In the genomic region with DNA sequence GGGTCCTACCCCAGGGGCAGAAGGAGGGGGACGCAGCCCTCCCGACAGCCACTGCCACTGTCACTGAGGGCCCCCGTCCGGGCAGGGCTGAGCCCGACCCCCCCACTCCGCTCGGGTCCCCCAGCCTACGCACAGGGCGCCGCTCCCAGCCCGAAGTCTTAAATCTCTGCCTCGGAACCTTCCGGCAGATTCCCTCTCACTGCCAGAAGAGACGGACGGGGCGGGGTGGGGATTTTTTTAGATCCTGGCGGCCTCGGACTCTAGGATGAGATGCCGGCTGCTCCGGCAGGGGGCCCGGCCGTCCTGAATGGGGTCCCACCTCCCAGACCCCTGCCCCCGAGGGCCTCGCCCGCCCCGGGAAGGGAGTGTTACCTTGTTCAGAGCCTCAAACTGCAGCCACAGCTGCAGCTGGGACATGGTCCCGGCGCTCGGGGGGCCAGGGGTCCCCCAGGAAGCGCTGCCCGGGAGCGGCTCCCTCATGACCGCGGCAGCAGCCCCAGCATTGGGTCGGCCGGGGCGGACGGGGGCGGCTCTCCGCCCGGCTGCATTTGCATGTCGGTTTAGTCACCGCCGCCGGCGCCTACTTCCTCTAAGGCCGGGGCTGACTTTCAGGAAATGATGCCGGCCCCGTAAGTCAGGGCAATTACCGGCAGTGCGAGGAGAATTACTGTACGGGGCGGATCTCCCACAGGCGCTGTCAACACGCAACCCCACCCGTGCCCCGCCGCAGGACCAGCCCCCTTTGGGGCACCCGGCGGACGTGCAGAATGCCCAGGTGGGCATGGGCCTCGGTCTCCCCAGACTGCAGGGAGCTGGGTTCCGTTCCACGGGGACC, we compare ENCODE assay signal across 8 cellular contexts. TPM values are rescaled to one million over a fixed set of nuclear protein-coding genes. Genes with fewer than 3 reads are reported as not detected.
DNase-seq lines count a peak whose midpoint lies in the region; ATAC-seq and TF ChIP-seq lines count a peak whose summit lies in the region.

No MANE protein-coding gene starts in this region.

- POLR2A ChIA-PET in BJ (lab: Charles Lee) = no interaction called here

- peak overlapping the region in 57 of 59 donors; percentile 4 to 94 (median 81) for H3K27ac ChIP-seq in dorsolateral prefrontal cortex

- CTCF ChIA-PET in BJ (lab: Yijun Ruan, JAX) = interaction anchor here (0.7 to 1.9 kb wide), 4 partner anchors 19 to 135 kb away, joined by 3 to 13 read pairs (median 4); no protein-coding TSS in a partner anchor

- peak; percentile 39 for ATAC-seq in GM19467 (IDR thresholded peaks at IDR 0.05; ENCODE audit: unreplicated experiment)

- DNase-seq in BJ (ENCODE audit: low read depth) (peak; percentile 52), LHCN-M2 (ENCODE audit: low read depth) (peak; percentile 81), dorsolateral prefrontal cortex (peak in 8 of 10 donors; percentile 33 to 84 (median 66)), lower leg skin (ENCODE audit: low spot score in 2 of 2) (peak; percentile 81 to 97), cortex of kidney (lab: John Stamatoyannopoulos, UW) (no peak)
- peak; percentile 81 for DNase-seq in activated CD4-positive, alpha-beta T cell treated with anti-CD3 and anti-CD28 coated beads, Interleukin-2, amount 50 U/mL, for 1 hour
- DNase-seq in stimulated activated CD4-positive, alpha-beta T cell treated with anti-CD3 and anti-CD28 coated beads, Interleukin-4, amount 100 ng/mL, for 48 hours (ENCODE audit: low read depth in 2 of 2) = peak; percentile 83 to 86

- 0% methylated on average over 40 to 52 of the region's 64 CpGs for WGBS in lower leg skin, 2 donors

- H3K36me3 ChIP-seq in BJ (ENCODE audit: control insufficient read depth, insufficient read depth, low read length) = peaks cover 26% of the 10 kb centered on the region

- TF ChIP-seq POLR2A in lower leg skin (IDR thresholded peaks at IDR 0.05) = no peak

- H3K27me3 ChIP-seq in BJ (ENCODE audit: control insufficient read depth, insufficient read depth, low read length) (no peaks in the 10 kb centered on the region), dorsolateral prefrontal cortex (no peaks in the 10 kb centered on the region)

- intact Hi-C loops in dorsolateral prefrontal cortex (cut with DNase I) (no loop called here), lower leg skin (cut with DNase I; ENCODE audit: low total_unique reads) (no loop called here)

- TF ChIP-seq CTCF in BJ (IDR thresholded peaks at IDR 0.05; ENCODE audit: insufficient read depth, low read depth, low read length) = 0 out of 2 replicates have a peak, but pooled peaks have one; percentile 24
- peak in 1 of 56 donors; percentile 10 for TF ChIP-seq CTCF in dorsolateral prefrontal cortex (IDR thresholded peaks at IDR 0.05 in 54 of 56, conservative IDR thresholded peaks at IDR 0.05 in 2 of 56; ENCODE audit: low read depth in 1 of 56, partially characterized antibody in 56 of 56)
- TF ChIP-seq CTCF in lower leg skin (IDR thresholded peaks at IDR 0.05) = no peak

- H3K4me3 ChIP-seq in BJ (ENCODE audit: low read depth, low read length) (peak overlapping the region; percentile 88), dorsolateral prefrontal cortex (peak overlapping the region; percentile 34 to 79 (median 63)), lower leg skin (ENCODE audit: low read depth, poor library complexity, severe bottlenecking) (peak overlapping the region; percentile 34)

RNA-seq across cellular contexts. Expression of gene GPX4, which starts 28.1 kb away (rescaled TPM):
- 463 and 626 TPM in 2 replicates for polyA plus RNA-seq in BJ (2011; rRNA removed)
- polyA minus RNA-seq in BJ (2011; rRNA and poly(A)+ RNA removed) = 237 and 273 TPM in 2 replicates
- total RNA-seq in LHCN-M2 (2014; rRNA removed) = 347 and 363 TPM in 2 replicates
- polyA plus RNA-seq in LHCN-M2 (2012) = 753 TPM
- total RNA-seq in dorsolateral prefrontal cortex = 100 to 1,000 TPM; 189 to 425 (median 310) TPM
- 100 to 1,000 TPM; 375 to 507 (median 469) TPM for total RNA-seq in lower leg skin

RNA-seq across cellular contexts. Expression of gene POLR2E, which starts 36.8 kb away (rescaled TPM):
- polyA plus RNA-seq in BJ (2011; rRNA removed) = 174 and 292 TPM in 2 replicates
- polyA minus RNA-seq in BJ (2011; rRNA and poly(A)+ RNA removed) = 104 and 159 TPM in 2 replicates
- 277 and 355 TPM in 2 replicates for total RNA-seq in LHCN-M2 (2014; rRNA removed)
- 341 TPM for polyA plus RNA-seq in LHCN-M2 (2012)
- total RNA-seq in dorsolateral prefrontal cortex = 100 to 1,000 TPM; 114 to 230 (median 158) TPM
- 100 to 1,000 TPM in 3 of 4 donors, 10 to 100 TPM in 1; 93.3 to 198 (median 123) TPM for total RNA-seq in lower leg skin

RNA-seq across cellular contexts. Expression of gene SBNO2, which starts 42.1 kb away (rescaled TPM):
- 15.5 and 26.1 TPM in 2 replicates for polyA plus RNA-seq in BJ (2011; rRNA removed)
- polyA minus RNA-seq in BJ (2011; rRNA and poly(A)+ RNA removed) = 30.9 and 40.4 TPM in 2 replicates
- total RNA-seq in LHCN-M2 (2014; rRNA removed) (33.3 and 33.9 TPM in 2 replicates), dorsolateral prefrontal cortex (10 to 100 TPM; 10.1 to 52.7 (median 22.7) TPM), lower leg skin (10 to 100 TPM; 54.8 to 68.6 (median 60.3) TPM)
- 18.0 TPM for polyA plus RNA-seq in LHCN-M2 (2012)

Comparison
In these comparisons a context has a peak if more than half of its experiments do, and no peak if none do; other contexts are left out.
1. H3K4me3 ChIP-seq: peak in every context shown above with its lines; median percentile 88 in BJ; 63 in dorsolateral prefrontal cortex; 34 in lower leg skin.